Comparison of ENCODE assay signal across 17 cellular contexts in the genomic region with DNA sequence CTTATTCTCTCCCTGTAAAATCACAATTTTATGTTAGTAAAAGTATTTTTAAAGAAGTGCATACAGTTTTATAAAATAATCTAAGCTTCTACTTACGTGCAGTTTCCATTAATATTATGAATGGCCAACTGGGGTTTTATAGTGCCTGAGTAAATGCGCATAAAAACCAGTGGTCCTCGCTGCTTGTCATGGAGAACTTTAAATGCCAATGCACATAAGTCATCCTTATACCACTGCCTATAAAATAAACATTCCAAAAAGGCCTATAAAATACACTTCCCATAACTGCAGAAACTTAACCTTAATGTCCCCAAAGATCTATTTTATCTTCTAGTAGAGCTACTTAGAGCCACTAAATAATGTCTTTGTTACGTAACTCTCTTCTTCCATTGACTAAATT. TPM values are rescaled to one million over a fixed set of nuclear protein-coding genes. Genes with fewer than 3 reads are reported as not detected.
DNase-seq lines count a peak whose midpoint lies in the region; ATAC-seq, FAIRE-seq and TF ChIP-seq lines count a peak whose summit lies in the region.
"Had no signal": no experiment of that assay in that cellular context is flagged by ENCODE, and none has a peak within 500 bp of the region (broad histone marks: within the 10 kb centered on the region; RNA-seq: fewer than 3 reads in every experiment).

No MANE protein-coding gene starts in this region.

- H2BK5ac ChIP-seq in IMR-90 (ENCODE audit: low read depth, low read length, poor library complexity, severe bottlenecking), result no peak overlapping the region

- H2BK120ac ChIP-seq in IMR-90 (ENCODE audit: low read depth, low read length), result no peak overlapping the region

- no peak overlapping the region for H3K4ac ChIP-seq in IMR-90 (ENCODE audit: low read depth, low read length)

- CTCF ChIA-PET in IMR-90 (lab: Yijun Ruan, JAX), result interaction anchor here (0.9 to 1.0 kb wide), 2 partner anchors 11 to 17 kb away, joined by 3 read pairs; no protein-coding TSS in a partner anchor

- peak; percentile 20 for DNase-seq in EL
- DNase-seq in IMR-90, result peak; percentile 8
- peak; percentile 17 for DNase-seq in fibroblast of villous mesenchyme (ENCODE audit: low read depth)
- DNase-seq in HTR-8/SVneo (ENCODE audit: insufficient read length, low spot score), result no peak
- no peak for DNase-seq in kidney glomerular epithelial cell (lab: John Stamatoyannopoulos, UW)
- DNase-seq in T-helper 2 cell, result no peak
- DNase-seq: Caco-2; CD4-positive, CD25-positive, alpha-beta regulatory T cell; CD8-positive, alpha-beta T cell; DMS153; DND-41; GOT3; HCEC 1CT had no signal

- TF ChIP-seq CTCF in IMR-90 (conservative IDR thresholded peaks at IDR 0.05; ENCODE audit: low read depth, low read length), result no peak
- TF ChIP-seq CTCF in fibroblast of villous mesenchyme (IDR thresholded peaks at IDR 0.05; ENCODE audit: insufficient read depth, low read depth, low read length), result no peak

- no peak overlapping the region for H3K14ac ChIP-seq in IMR-90 (replicated peaks; ENCODE audit: low read depth, low read length)

- ATAC-seq in IMR-90 (ENCODE audit: low read depth), result no peak
- ATAC-seq: CD8-positive, alpha-beta T cell had no signal

- no peak overlapping the region for H3K4me2 ChIP-seq in IMR-90 (ENCODE audit: low read depth, low read length)
- H3K4me2 ChIP-seq: BLaER1 had no signal

- H2AK5ac ChIP-seq in IMR-90 (ENCODE audit: low read depth, low read length), result no peak overlapping the region

- H3K79me1 ChIP-seq in IMR-90 (ENCODE audit: low read depth in 1 of 2, low read length in 2 of 2), result no peaks in the 10 kb centered on the region; a peak in 1 of 4 replicates

- no CpG with 5 or more reads among the region's 4 CpGs for WGBS in IMR-90 (ENCODE audit: extremely low coverage in 2 of 2, insufficient read length in 1 of 2), 2 experiments

- no TSS peak for BruUV-seq in IMR-90 (replicated peaks; lab: Mats Ljungman, UMichigan)

- no peaks in the 10 kb centered on the region for H3K27me3 ChIP-seq in IMR-90 (ENCODE audit: control insufficient read depth, insufficient read depth, low read length)
- H3K27me3 ChIP-seq: BLaER1 had no signal

- no peak overlapping the region for H2AK9ac ChIP-seq in IMR-90 (replicated peaks; ENCODE audit: low read depth, low read length, poor library complexity)

- no peak overlapping the region for H4K8ac ChIP-seq in IMR-90 (ENCODE audit: low read depth in 2 of 2, low read length in 2 of 2)

- dilution Hi-C loops in IMR-90 (cut with HindIII; ENCODE audit: low sequenced_read_pairs, unreplicated experiment), result no loop called here

- in situ Hi-C loops in IMR-90 (cut with MboI; ENCODE audit: low sequenced_read_pairs), result no loop called here

- no peak for TF ChIP-seq RAD21 in IMR-90 (IDR thresholded peaks at IDR 0.05; ENCODE audit: low read length)

- no peak overlapping the region for H3K9ac ChIP-seq in IMR-90 (ENCODE audit: low read depth, low read length)
- H3K9ac ChIP-seq: BLaER1 had no signal

- intact Hi-C loops in IMR-90 (cut with micrococcal nuclease), result no loop called here

- no peak overlapping the region for H2BK20ac ChIP-seq in IMR-90 (ENCODE audit: low read depth, low read length)

- no peak overlapping the region for H2AFZ ChIP-seq in IMR-90 (replicated peaks; ENCODE audit: low read length, poor library complexity)

- TF ChIP-seq POLR2A in IMR-90 (IDR thresholded peaks at IDR 0.05; ENCODE audit: low read depth, low read length), result no peak

- no peaks in the 10 kb centered on the region for H4K20me1 ChIP-seq in IMR-90 (ENCODE audit: insufficient read depth, low read length)
- H4K20me1 ChIP-seq: BLaER1 had no signal

- no peaks in the 10 kb centered on the region for H3K4me1 ChIP-seq in IMR-90 (ENCODE audit: control insufficient read depth, insufficient read depth, low read length)
- H3K4me1 ChIP-seq: BLaER1, Caco-2 had no signal

- H3K27ac ChIP-seq in IMR-90 (ENCODE audit: insufficient read depth, low read length), result no peak overlapping the region
- H3K27ac ChIP-seq: BLaER1, C4-2B had no signal

- no peaks in the 10 kb centered on the region for H3K9me3 ChIP-seq in IMR-90 (ENCODE audit: control insufficient read depth, insufficient read depth, low read length)
- H3K9me3 ChIP-seq: BLaER1, Caco-2 had no signal

- no peak overlapping the region for H3K56ac ChIP-seq in IMR-90 (ENCODE audit: extremely low read depth, insufficient read depth, low read length)

- H3K23ac ChIP-seq in IMR-90 (ENCODE audit: low read depth, low read length), result no peak overlapping the region

- H3K36me3 ChIP-seq in IMR-90 (ENCODE audit: control insufficient read depth, insufficient read depth, low read length), result peaks cover 10% of the 10 kb centered on the region

- H2BK15ac ChIP-seq in IMR-90 (ENCODE audit: low read depth, low read length), result no peak overlapping the region

- H4K5ac ChIP-seq in IMR-90 (ENCODE audit: low read depth, low read length), result no peak overlapping the region

- no peak overlapping the region for H3K18ac ChIP-seq in IMR-90 (ENCODE audit: low read depth, low read length)

- no peak for FAIRE-seq in HTR-8/SVneo (lab: Jason Lieb, UNC)
- FAIRE-seq: GM12892, H54 had no signal

- H4K91ac ChIP-seq in IMR-90 (ENCODE audit: insufficient read depth, low read depth, low read length), result no peak overlapping the region

- no peaks in the 10 kb centered on the region for H3K9me1 ChIP-seq in IMR-90 (ENCODE audit: insufficient read depth, low read length)

- POLR2A ChIA-PET in IMR-90 (lab: Charles Lee; ENCODE audit: unreplicated experiment), result no interaction called here

- no peak overlapping the region for H3K4me3 ChIP-seq in IMR-90 (ENCODE audit: insufficient read depth, low read depth, low read length)
- H3K4me3 ChIP-seq in fibroblast of villous mesenchyme (ENCODE audit: low read depth, low read length), result no peak overlapping the region
- H3K4me3 ChIP-seq: BLaER1 had no signal

TF ChIP-seq in IMR-90, 13 proteins besides CTCF, POLR2A, EP300 and RAD21:
- no peak for TF ChIP-seq RCOR1 (IDR thresholded peaks at IDR 0.05; ENCODE audit: insufficient replicate concordance, low read length)
- TF ChIP-seq FOS (IDR thresholded peaks at IDR 0.05; ENCODE audit: low read depth, low read length), result no peak
- TF ChIP-seq, protein P1, sequence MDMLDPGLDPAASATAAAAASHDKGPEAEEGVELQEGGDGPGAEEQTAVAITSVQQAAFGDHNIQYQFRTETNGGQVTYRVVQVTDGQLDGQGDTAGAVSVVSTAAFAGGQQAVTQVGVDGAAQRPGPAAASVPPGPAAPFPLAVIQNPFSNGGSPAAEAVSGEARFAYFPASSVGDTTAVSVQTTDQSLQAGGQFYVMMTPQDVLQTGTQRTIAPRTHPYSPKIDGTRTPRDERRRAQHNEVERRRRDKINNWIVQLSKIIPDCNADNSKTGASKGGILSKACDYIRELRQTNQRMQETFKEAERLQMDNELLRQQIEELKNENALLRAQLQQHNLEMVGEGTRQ (IDR thresholded peaks at IDR 0.05; ENCODE audit: low read depth, low read length), result no peak
- TF ChIP-seq SMC3 (IDR thresholded peaks at IDR 0.05; ENCODE audit: low read depth, low read length), result no peak
- no peak for TF ChIP-seq MXI1 (IDR thresholded peaks at IDR 0.05; ENCODE audit: borderline replicate concordance, low read depth, low read length)
- TF ChIP-seq, protein P2, sequence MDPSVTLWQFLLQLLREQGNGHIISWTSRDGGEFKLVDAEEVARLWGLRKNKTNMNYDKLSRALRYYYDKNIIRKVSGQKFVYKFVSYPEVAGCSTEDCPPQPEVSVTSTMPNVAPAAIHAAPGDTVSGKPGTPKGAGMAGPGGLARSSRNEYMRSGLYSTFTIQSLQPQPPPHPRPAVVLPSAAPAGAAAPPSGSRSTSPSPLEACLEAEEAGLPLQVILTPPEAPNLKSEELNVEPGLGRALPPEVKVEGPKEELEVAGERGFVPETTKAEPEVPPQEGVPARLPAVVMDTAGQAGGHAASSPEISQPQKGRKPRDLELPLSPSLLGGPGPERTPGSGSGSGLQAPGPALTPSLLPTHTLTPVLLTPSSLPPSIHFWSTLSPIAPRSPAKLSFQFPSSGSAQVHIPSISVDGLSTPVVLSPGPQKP (IDR thresholded peaks at IDR 0.05; ENCODE audit: borderline replicate concordance, low read depth, low read length), result no peak
- TF ChIP-seq CHD1 (IDR thresholded peaks at IDR 0.05; ENCODE audit: low read depth, low read length), result no peak
- no peak for TF ChIP-seq CEBPB (IDR thresholded peaks at IDR 0.05; ENCODE audit: low read depth, low read length)
- TF ChIP-seq RFX5 (IDR thresholded peaks at IDR 0.05; ENCODE audit: low read depth, low read length), result no peak
- TF ChIP-seq NFE2L2 (IDR thresholded peaks at IDR 0.05; ENCODE audit: low read depth, low read length), result no peak
- no peak for TF ChIP-seq MAFK (IDR thresholded peaks at IDR 0.05; ENCODE audit: low read depth, low read length)
- no peak for TF ChIP-seq MAZ (IDR thresholded peaks at IDR 0.05; ENCODE audit: borderline replicate concordance, low read depth, low read length)
- TF ChIP-seq BHLHE40 (IDR thresholded peaks at IDR 0.05; ENCODE audit: low read depth, low read length), result no peak
TF ChIP-seq in IMR-90: peak in this region for 0.

RNA-seq across cellular contexts. Expression of a gene that starts 28.5 kb away (rescaled TPM):
- total RNA-seq in IMR-90 (2012; rRNA removed) (45.7 and 61.4 TPM in 2 replicates), fibroblast of villous mesenchyme (30.6 and 53.5 TPM in 2 replicates)
- polyA plus RNA-seq in IMR-90 (2012; rRNA removed), result 18.8 and 23.3 TPM in 2 replicates
- polyA plus RNA-seq in IMR-90 (2012; cell fraction: cytosol; rRNA removed), result 5.0 and 7.4 TPM in 2 replicates
- polyA plus RNA-seq in IMR-90 (2012; cell fraction: nucleus; rRNA removed; ENCODE audit: low replicate concordance), result 6.8 and 41.6 TPM in 2 replicates

RNA-seq across cellular contexts. Expression of a gene that starts 28.6 kb away (rescaled TPM):
- total RNA-seq in IMR-90 (2012; rRNA removed) (5.4 and 25.6 TPM in 2 replicates), fibroblast of villous mesenchyme (66.1 and 74.4 TPM in 2 replicates)
- polyA plus RNA-seq in IMR-90 (2012; rRNA removed), result 33.0 and 33.9 TPM in 2 replicates
- 8.5 and 11.2 TPM in 2 replicates for polyA plus RNA-seq in IMR-90 (2012; cell fraction: cytosol; rRNA removed)
- polyA plus RNA-seq in IMR-90 (2012; cell fraction: nucleus; rRNA removed; ENCODE audit: low replicate concordance), result 1.6 and 9.3 TPM in 2 replicates

RNA-seq across cellular contexts. Expression of a gene that starts 53.4 kb away (rescaled TPM):
- total RNA-seq in IMR-90 (2012; rRNA removed), result 76.7 and 132 TPM in 2 replicates
- 102 and 126 TPM in 2 replicates for polyA plus RNA-seq in IMR-90 (2012; rRNA removed)
- polyA plus RNA-seq in IMR-90 (2012; cell fraction: cytosol; rRNA removed), result 69.7 and 87.7 TPM in 2 replicates
- 44.4 and 51.1 TPM in 2 replicates for polyA plus RNA-seq in IMR-90 (2012; cell fraction: nucleus; rRNA removed; ENCODE audit: low replicate concordance)
- total RNA-seq in fibroblast of villous mesenchyme, result 162 and 187 TPM in 2 replicates

Comparison
In these comparisons a context has a peak if more than half of its experiments do, and no peak if none do; other contexts are left out.
1. DNase-seq: peak in EL (single experiment), IMR-90 (single experiment) and fibroblast of villous mesenchyme (single experiment); none in HTR-8/SVneo (single experiment), kidney glomerular epithelial cell (single experiment) and T-helper 2 cell (0 of 5).